In the genomic region with DNA sequence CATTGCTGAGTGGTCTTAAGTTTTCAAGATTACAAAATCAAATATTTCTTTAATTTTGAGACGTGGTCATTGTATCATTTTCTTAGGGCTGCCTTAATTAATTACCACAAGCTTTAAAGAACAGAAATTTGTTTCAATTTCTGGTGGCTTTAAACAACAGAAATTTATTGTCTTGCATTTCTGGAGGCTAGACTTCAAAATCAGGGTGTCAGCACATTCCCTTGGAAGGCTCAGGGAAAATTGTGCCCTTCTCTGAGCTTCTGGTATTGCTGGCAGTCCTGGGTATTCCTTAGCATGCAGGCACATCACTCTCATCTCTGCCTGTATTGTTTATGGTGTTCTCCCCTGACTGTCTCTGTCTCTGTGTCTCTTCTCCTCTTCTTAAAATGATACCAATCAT, we compare ENCODE assay signal across 6 cellular contexts.
"Had no signal": no experiment of that assay in that cellular context is flagged by ENCODE, and none has a peak within 500 bp of the region (broad histone marks: within the 10 kb centered on the region; RNA-seq: fewer than 3 reads in every experiment).

No MANE protein-coding gene starts in this region.

- DNase-seq: IMR-90, KBM-7, KG1 had no signal

- H3K27ac ChIP-seq: HL-60 had no signal

- H3K4me3 ChIP-seq: K562 had no signal

- FAIRE-seq: HTR-8/SVneo, K562 had no signal

- ATAC-seq: K562 had no signal
